In the genomic region with DNA sequence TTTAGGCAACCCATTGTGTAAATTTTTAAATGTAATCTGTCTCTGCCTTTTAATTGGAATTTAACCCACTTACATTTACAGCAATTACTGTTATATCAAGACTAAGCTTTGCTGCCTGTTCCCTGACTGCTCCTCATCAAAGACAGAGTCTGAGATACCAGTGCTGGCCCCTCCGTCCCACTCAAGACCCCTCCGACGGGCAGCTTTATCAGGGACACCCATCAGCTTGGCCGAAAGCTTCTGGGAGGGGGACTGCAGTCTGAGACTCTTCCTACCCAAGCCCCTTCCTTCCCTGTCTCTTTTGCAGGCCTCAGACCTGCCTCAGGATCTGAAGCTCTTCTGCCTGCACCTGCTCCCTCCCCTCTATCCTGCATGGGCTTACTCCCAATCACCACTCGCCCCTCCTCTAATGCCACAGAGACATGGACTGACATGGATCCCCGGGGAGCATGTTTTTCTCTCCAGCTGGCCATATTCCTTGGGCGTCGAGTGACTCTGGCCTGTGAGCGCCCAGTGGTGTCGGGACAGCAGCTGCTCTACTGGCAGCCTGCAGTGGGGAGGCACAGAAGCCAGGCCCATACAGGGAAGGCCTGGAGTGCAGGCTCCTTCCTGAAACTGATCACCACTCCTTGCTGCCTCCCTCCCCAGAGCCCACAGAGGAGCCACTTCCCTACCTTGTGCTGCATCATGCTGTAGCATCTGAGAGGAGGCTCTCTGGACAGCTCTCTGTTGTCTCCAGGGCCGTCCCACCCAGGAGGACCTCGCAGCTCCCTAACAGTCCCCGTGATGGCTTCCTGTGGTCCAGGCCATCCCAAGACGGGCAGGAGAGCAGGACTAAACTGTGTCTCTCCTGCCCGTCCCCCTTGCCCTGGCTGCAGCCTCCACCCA, we compare ENCODE assay signal across 16 cellular contexts. TPM values are rescaled to one million over a fixed set of nuclear protein-coding genes. Genes with fewer than 3 reads are reported as not detected.
DNase-seq lines count a peak whose midpoint lies in the region; ATAC-seq lines count a peak whose summit lies in the region.
"Had no signal": no experiment of that assay in that cellular context is flagged by ENCODE, and none has a peak within 500 bp of the region (broad histone marks: within the 10 kb centered on the region; RNA-seq: fewer than 3 reads in every experiment).

No MANE protein-coding gene starts in this region.

- H3K14ac ChIP-seq in neuronal stem cell (ENCODE audit: low read length): no peak overlapping the region

- no peak overlapping the region for H3K9ac ChIP-seq in neuronal stem cell (ENCODE audit: low read depth, low read length, poor library complexity)
- H3K9ac ChIP-seq: GM23248 had no signal

- H4K91ac ChIP-seq in neuronal stem cell (ENCODE audit: low read depth, low read length, poor library complexity): peak overlapping the region; percentile 42

- ATAC-seq in GM21360 (IDR thresholded peaks at IDR 0.05; ENCODE audit: unreplicated experiment) (no peak), HG03469 (IDR thresholded peaks at IDR 0.05; ENCODE audit: unreplicated experiment) (no peak)
- ATAC-seq: HCT116 had no signal

- H2BK5ac ChIP-seq in neuronal stem cell (ENCODE audit: low read length): no peak overlapping the region

- peak overlapping the region; percentile 20 for H2AFZ ChIP-seq in neuronal stem cell (ENCODE audit: low read length)
- H2AFZ ChIP-seq: GM23248 had no signal

- H3K4me2 ChIP-seq in neuronal stem cell (ENCODE audit: insufficient read depth, low read length, poor library complexity, severe bottlenecking): no peak overlapping the region

- H3K27ac ChIP-seq in cingulate gyrus (ENCODE audit: low read depth, low read length) (peak overlapping the region; percentile 74), neuronal stem cell (replicated peaks; ENCODE audit: low read length) (no peak overlapping the region)
- H3K27ac ChIP-seq: GM23248 had no signal

- no peak overlapping the region for H4K8ac ChIP-seq in neuronal stem cell (ENCODE audit: low read depth, low read length)

- WGBS in neuronal stem cell (ENCODE audit: extremely low coverage in 2 of 2, insufficient read length in 2 of 2, insufficient replicate concordance in 1 of 2), 2 donors: no CpG with 5 or more reads among the region's 15 CpGs

- peak overlapping the region; percentile 37 for H3K4ac ChIP-seq in neuronal stem cell (ENCODE audit: low read length)

- H2AK5ac ChIP-seq in neuronal stem cell (ENCODE audit: low read depth, low read length): peak overlapping the region; percentile 32

- peak; percentile 21 for DNase-seq in NCI-H2107 treated with DMSO at 0.1 percent for 48 hours (lab: John Stamatoyannopoulos, UW; ENCODE audit: unreplicated experiment)
- no peak for DNase-seq in NCI-H2107 (lab: John Stamatoyannopoulos, UW)
- peak; percentile 58 for DNase-seq in NCI-H1436 (lab: John Stamatoyannopoulos, UW)
- DNase-seq in neuronal stem cell (ENCODE audit: low spot score): no peak
- DNase-seq in stimulated activated CD4-positive, alpha-beta T cell treated with anti-CD3 and anti-CD28 coated beads, Interleukin-1b, Interleukin-23, amount 100 ng/mL, for 48 hours: no peak
- DNase-seq: 8988T; CD4-positive, alpha-beta memory T cell; DND-41; GM23248; NCI-H446; NCI-H774 had no signal

- peak overlapping the region; percentile 21 for H2BK15ac ChIP-seq in neuronal stem cell (ENCODE audit: low read length)

- H3K27me3 ChIP-seq in neuronal stem cell (ENCODE audit: control insufficient read depth in 3 of 3, insufficient read depth in 3 of 3, low read depth in 1 of 3, low read length in 3 of 3): peaks cover 3 to 43% (median 5%) of the 10 kb centered on the region in 3 experiments

- peaks cover 2 to 8% of the 10 kb centered on the region in 2 donors for H3K4me1 ChIP-seq in neuronal stem cell (ENCODE audit: control insufficient read depth in 2 of 2, insufficient read depth in 1 of 2, low read depth in 1 of 2, low read length in 2 of 2)

- peak overlapping the region; percentile 5 for H3K18ac ChIP-seq in neuronal stem cell (ENCODE audit: low read length)

- no peak overlapping the region for H3K4me3 ChIP-seq in neuronal stem cell (ENCODE audit: low read length in 2 of 2)
- H3K4me3 ChIP-seq: GM23248 had no signal

- no peak overlapping the region for H3K23ac ChIP-seq in neuronal stem cell (ENCODE audit: low read depth, low read length, poor library complexity)

- H2BK120ac ChIP-seq in neuronal stem cell (ENCODE audit: low read depth, low read length): no peak overlapping the region

- peaks cover 3% of the 10 kb centered on the region for H3K79me1 ChIP-seq in neuronal stem cell (ENCODE audit: low read depth, low read length)

- H2BK12ac ChIP-seq in neuronal stem cell (ENCODE audit: low read length): peak overlapping the region; percentile 49

- no peaks in the 10 kb centered on the region for H3K36me3 ChIP-seq in neuronal stem cell (replicated peaks in 1 of 2; ENCODE audit: control insufficient read depth in 2 of 2, insufficient read depth in 2 of 2, low read length in 2 of 2)

- peaks cover 0 to 12% of the 10 kb centered on the region in 2 donors for H3K9me3 ChIP-seq in neuronal stem cell (replicated peaks in 1 of 2; ENCODE audit: control insufficient read depth in 2 of 2, insufficient read depth in 1 of 2, low read depth in 1 of 2, low read length in 2 of 2)

RNA-seq across cellular contexts. Expression of a gene that starts 3.7 kb away (rescaled TPM):
- polyA plus RNA-seq in neuronal stem cell (2013, experiment 1 of 2): 32.5 TPM
- polyA plus RNA-seq in neuronal stem cell (2013, experiment 2 of 2): 33.9 TPM
- polyA plus RNA-seq: CD4-positive, alpha-beta memory T cell had no signal

RNA-seq across cellular contexts. Expression of a gene that starts 44.9 kb away (rescaled TPM):
- polyA plus RNA-seq in neuronal stem cell (2013, experiment 1 of 2): not detected
- not detected for polyA plus RNA-seq in neuronal stem cell (2013, experiment 2 of 2)
- polyA plus RNA-seq: BJ; CD4-positive, alpha-beta memory T cell; GM23248 had no signal

Comparison
In these comparisons a context has a peak if more than half of its experiments do, and no peak if none do; other contexts are left out.
1. DNase-seq: peak in NCI-H2107 treated with DMSO at 0.1 percent for 48 hours (single experiment) and NCI-H1436 (single experiment); none in NCI-H2107 (single experiment), neuronal stem cell (single experiment) and stimulated activated CD4-positive, alpha-beta T cell treated with anti-CD3 and anti-CD28 coated beads, Interleukin-1b, Interleukin-23, amount 100 ng/mL, for 48 hours (single experiment).